Comparison of ENCODE assay signal across 9 cellular contexts in genomic region chr15:81311834-81312459, GRCh38. TPM values are rescaled to one million over a fixed set of nuclear protein-coding genes. Genes with fewer than 3 reads are reported as not detected.
DNase-seq lines count a peak whose midpoint lies in the region; ATAC-seq and TF ChIP-seq lines count a peak whose summit lies in the region.
"Had no signal": no experiment of that assay in that cellular context is flagged by ENCODE, and none has a peak within 500 bp of the region (broad histone marks: within the 10 kb centered on the region; RNA-seq: fewer than 3 reads in every experiment).

No MANE protein-coding gene starts in this region.

- H3K4me1 Mint-ChIP-seq in osteocyte (ENCODE audit: unreplicated experiment) = peaks cover 11% of the 10 kb centered on the region

- no peak overlapping the region for H3K27ac Mint-ChIP-seq in osteocyte (ENCODE audit: unreplicated experiment)

- no peak for TF ChIP-seq CTCF in OCI-LY3 (IDR thresholded peaks at IDR 0.05; ENCODE audit: low read depth, low read length)
- no peak for TF ChIP-seq CTCF in heart left ventricle (IDR thresholded peaks at IDR 0.05)
- no peak for TF ChIP-seq CTCF in testis (IDR thresholded peaks at IDR 0.05)
- no peak for TF ChIP-seq CTCF in osteocyte (IDR thresholded peaks at IDR 0.05)

- H3K9me3 ChIP-seq in OCI-LY3 (ENCODE audit: insufficient read depth, low read length) (no peaks in the 10 kb centered on the region), heart left ventricle (no peaks in the 10 kb centered on the region), testis (no peaks in the 10 kb centered on the region)

- H3K27me3 Mint-ChIP-seq in osteocyte (ENCODE audit: unreplicated experiment) = no peaks in the 10 kb centered on the region

- intact Hi-C loops in Right ventricle myocardium inferior (cut with DNase I) (no loop called here), cardiac septum (cut with DNase I) (no loop called here), heart left ventricle (cut with DNase I) (no loop called here), testis (cut with DNase I; ENCODE audit: low total_unique reads) (no loop called here)

- no peak overlapping the region for H2AFZ ChIP-seq in OCI-LY3 (ENCODE audit: low read depth, low read length)

- H3K36me3 Mint-ChIP-seq in osteocyte (ENCODE audit: unreplicated experiment) = no peaks in the 10 kb centered on the region

- no peak for TF ChIP-seq POLR2A in heart left ventricle (IDR thresholded peaks at IDR 0.05)
- TF ChIP-seq POLR2A in testis (IDR thresholded peaks at IDR 0.05) = no peak

- H3K4me2 ChIP-seq in OCI-LY3 (ENCODE audit: low read length) = peak overlapping the region; percentile 53

- H3K4me3 ChIP-seq in OCI-LY3 (ENCODE audit: low read length) (peak overlapping the region; percentile 9; the same call in 1 of the 2 replicates), heart left ventricle (no peak overlapping the region), testis (no peak overlapping the region)

- H4K20me1 ChIP-seq in OCI-LY3 (ENCODE audit: insufficient read depth, low read length) = peaks cover 29% of the 10 kb centered on the region

- H3K4me1 ChIP-seq in OCI-LY3 (ENCODE audit: low read length) (peaks cover 100% of the 10 kb centered on the region), heart left ventricle (peaks cover 0 to 43% (median 5%) of the 10 kb centered on the region in 12 donors), testis (peaks cover 16% of the 10 kb centered on the region)

- ATAC-seq in Right ventricle myocardium inferior (peak; percentile 24), heart left ventricle (peak in 3 of 4 donors; percentile 35 to 61 (median 43))

- peaks cover 38% of the 10 kb centered on the region for H3K79me2 ChIP-seq in OCI-LY3 (ENCODE audit: low read length)

- H3K9ac ChIP-seq in OCI-LY3 (ENCODE audit: low read length) = peak overlapping the region; percentile 66

- no peaks in the 10 kb centered on the region for H3K9me3 Mint-ChIP-seq in osteocyte (ENCODE audit: unreplicated experiment)

- H3K27ac ChIP-seq in OCI-LY3 (ENCODE audit: low read length) (peak overlapping the region; percentile 98), heart left ventricle (peak overlapping the region in 7 of 12 donors; percentile 17 to 90 (median 47)), testis (peak overlapping the region in 1 of 2 donors; percentile 50)

- DNase-seq in Right ventricle myocardium inferior (ENCODE audit: missing footprints) (no peak), cardiac septum (ENCODE audit: low spot score) (no peak), heart left ventricle (no peak), NCI-H1105 (lab: John Stamatoyannopoulos, UW) (no peak), NCI-H446 (lab: John Stamatoyannopoulos, UW) (no peak), testis (no peak), osteocyte (ENCODE audit: extremely low spot score, unreplicated experiment) (no peak)
- DNase-seq: DND-41 had no signal

- 79 to 92% (median 88%) methylated on average over 10 of the region's 10 CpGs for WGBS in heart left ventricle, 4 donors
- 76 to 82% methylated on average over 10 of the region's 10 CpGs for WGBS in testis, 2 donors

- peaks cover 84% of the 10 kb centered on the region for H3K36me3 ChIP-seq in OCI-LY3 (replicated peaks; ENCODE audit: low read depth, low read length)
- H3K36me3 ChIP-seq in heart left ventricle = peaks cover 0 to 48% (median 24%) of the 10 kb centered on the region in 9 donors
- H3K36me3 ChIP-seq in testis (ENCODE audit: low read depth, missing control alignments) = no peaks in the 10 kb centered on the region

- H3K27me3 ChIP-seq in OCI-LY3 (ENCODE audit: low read depth, low read length) = no peaks in the 10 kb centered on the region
- H3K27me3 ChIP-seq in heart left ventricle = no peaks in the 10 kb centered on the region
- no peaks in the 10 kb centered on the region for H3K27me3 ChIP-seq in testis

- no peak overlapping the region for H3K4me3 Mint-ChIP-seq in osteocyte (ENCODE audit: unreplicated experiment)

RNA-seq across cellular contexts. Expression of gene STARD5, which starts 12.0 kb away (rescaled TPM):
- total RNA-seq in Right ventricle myocardium inferior (2.2 TPM), cardiac septum (1.3 TPM), heart left ventricle (1 to 10 TPM in 7 of 9 donors, under 1 TPM in 2; 0.49 to 3.0 (median 1.4) TPM), testis (10 to 100 TPM; 15.7 to 16.2 TPM), osteocyte (1.3 and 1.7 TPM in 2 replicates)
- polyA plus RNA-seq in heart left ventricle (1 to 10 TPM; 1.4 to 3.7 TPM), testis (ENCODE audit: insufficient read depth, low read depth, low replicate concordance) (8.7 TPM)
